Comparison of ENCODE assay signal across 32 cellular contexts in the genomic region with DNA sequence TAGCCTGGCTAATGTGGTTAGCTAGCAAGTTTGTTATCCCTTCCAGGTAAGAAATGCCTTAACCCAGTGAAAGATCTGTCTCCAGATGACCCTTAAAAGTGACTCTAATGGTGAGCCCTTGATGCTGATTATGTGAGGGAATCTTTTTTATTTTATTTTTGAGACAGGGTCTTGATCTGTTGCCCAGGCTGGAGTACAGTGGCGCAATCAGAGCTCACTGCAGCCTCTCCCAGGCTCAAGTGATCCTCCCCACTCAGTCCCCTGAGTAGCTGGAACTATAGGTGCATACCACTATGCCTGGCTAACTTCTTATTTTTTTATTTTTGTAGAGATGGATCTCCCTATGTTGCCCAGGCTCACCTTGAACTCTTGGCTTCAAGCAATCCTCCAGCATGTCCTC. TPM values are rescaled to one million over a fixed set of nuclear protein-coding genes. Genes with fewer than 3 reads are reported as not detected.
"Had no signal": no experiment of that assay in that cellular context is flagged by ENCODE, and none has a peak within 500 bp of the region (broad histone marks: within the 10 kb centered on the region; RNA-seq: fewer than 3 reads in every experiment).

No MANE protein-coding gene starts in this region.

- H3K27ac ChIP-seq: neural progenitor cell, ovary, parathyroid adenoma, skin epidermis, suprapubic skin, testis, tibial artery, transverse colon, upper lobe of right lung, uterus had no signal

- DNase-seq: natural killer cell; occipital lobe; ovary; right cardiac atrium; spleen; stimulated activated CD4-positive, alpha-beta T cell treated with anti-CD3 and anti-CD28 coated beads, Interleukin-12 subunit alpha, Interleukin-12 subunit beta, amount 100 ng/mL, for 4 hours; stimulated activated CD4-positive, alpha-beta T cell treated with anti-CD3 and anti-CD28 coated beads, Interleukin-1b, Interleukin-23, amount 100 ng/mL, for 48 hours; stimulated activated CD4-positive, alpha-beta T cell treated with anti-CD3 and anti-CD28 coated beads, Interleukin-4, amount 100 ng/mL, for 1 hour; stimulated activated CD4-positive, alpha-beta T cell treated with anti-CD3 and anti-CD28 coated beads, Interleukin-4, amount 100 ng/mL, for 4 hours; stimulated activated CD8-positive, alpha-beta memory T cell treated with anti-CD3 and anti-CD28 coated beads, Interleukin-4, amount 100 ng/mL, for 48 hours; stimulated activated naive CD4-positive, alpha-beta T cell; stimulated activated naive CD8-positive, alpha-beta T cell treated with anti-CD3 and anti-CD28 coated beads, Interleukin-15, amount 100 ng/mL, for 72 hours; stimulated activated naive CD8-positive, alpha-beta T cell treated with anti-CD3 and anti-CD28 coated beads, Interleukin-15, Interleukin-2, amounts not matched to agents 100 U/mL and 50 U/mL, for 24 hours; substantia nigra; testis; tibial artery; transverse colon; upper lobe of right lung; uterus had no signal

- ATAC-seq: natural killer cell; right cardiac atrium; sciatic nerve; stimulated activated memory B cell treated with anti-CD40 and anti-IgM and Interleukin-4, amounts not matched to agents 10 μg/mL and 1 μg/mL and 100 μg/mL, for 72 hours; stimulated activated naive CD8-positive, alpha-beta T cell treated with anti-CD3 and anti-CD28 coated beads, Interleukin-15, amount 100 ng/mL, for 72 hours; stimulated activated naive CD8-positive, alpha-beta T cell treated with anti-CD3 and anti-CD28 coated beads, Interleukin-15, Interleukin-2, amounts not matched to agents 100 U/mL and 50 U/mL, for 24 hours; upper lobe of right lung had no signal

- H3K9me3 ChIP-seq: ovary, psoas muscle, suprapubic skin, testis, tibial artery, transverse colon, upper lobe of right lung, uterus had no signal

- H3K36me3 ChIP-seq: neural progenitor cell, ovary, upper lobe of right lung, uterus had no signal

- H3K4me3 ChIP-seq: neural progenitor cell, ovary, psoas muscle, skin epidermis, smooth muscle cell, spleen, suprapubic skin, testis, tibial artery, transverse colon, upper lobe of right lung, uterus had no signal

- H3K9ac ChIP-seq: neural progenitor cell, parathyroid adenoma had no signal

- H3K4me1 ChIP-seq: neural progenitor cell, suprapubic skin, testis, tibial artery, transverse colon, uterus had no signal

- H3K27me3 ChIP-seq: neural progenitor cell, ovary, spleen, suprapubic skin, testis, tibial artery, transverse colon, upper lobe of right lung, uterus had no signal

RNA-seq across cellular contexts. Expression of a gene that starts 10.8 kb away (rescaled TPM):
- total RNA-seq: osteoblast, progenitor cell of endocrine pancreas, smooth muscle cell had no signal
- polyA plus RNA-seq: neural cell had no signal

RNA-seq across cellular contexts. Expression of a gene that starts 19.5 kb away (rescaled TPM):
- total RNA-seq: natural killer cell, occipital lobe, osteoblast, renal cortical epithelial cell, smooth muscle cell, transverse colon, urinary bladder had no signal
- polyA plus RNA-seq: smooth muscle cell had no signal

RNA-seq across cellular contexts. Expression of a gene that starts 43.3 kb away (rescaled TPM):
- total RNA-seq: osteoblast had no signal
- polyA plus RNA-seq: smooth muscle cell had no signal
